8 cellular contexts compared by ENCODE assay signal in the genomic region with DNA sequence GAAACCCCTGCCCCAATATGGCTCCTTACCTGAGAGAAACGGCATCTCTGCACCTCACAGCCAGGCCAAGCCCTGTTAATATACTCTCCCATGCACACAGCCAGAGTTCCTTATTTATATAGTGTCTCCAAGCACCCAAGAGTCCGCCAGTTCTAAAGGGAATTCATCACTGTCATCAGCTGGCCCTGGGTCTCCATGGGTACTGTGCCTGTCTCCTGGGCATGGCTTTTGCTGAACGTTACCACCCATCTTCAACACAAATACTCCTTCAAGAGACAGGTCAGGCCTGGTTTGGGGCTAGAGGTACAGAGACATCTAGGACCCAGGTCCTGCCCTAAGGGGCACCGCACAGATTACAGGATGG. TPM values are rescaled to one million over a fixed set of nuclear protein-coding genes. Genes with fewer than 3 reads are reported as not detected.
DNase-seq lines count a peak whose midpoint lies in the region; ATAC-seq and TF ChIP-seq lines count a peak whose summit lies in the region.

No MANE protein-coding gene starts in this region.

- H3K27ac ChIP-seq in mammary epithelial cell (ENCODE audit: insufficient read depth, low read depth, low read length): peak overlapping the region; percentile 88
- H3K27ac ChIP-seq in neural progenitor cell: no peak overlapping the region

- no TSS peak for BruUV-seq in mammary epithelial cell (replicated peaks; lab: Mats Ljungman, UMichigan)

- H3K9me3 ChIP-seq in mammary epithelial cell (replicated peaks; ENCODE audit: insufficient read depth, low read length) (no peaks in the 10 kb centered on the region), neural progenitor cell (ENCODE audit: low read depth) (no peaks in the 10 kb centered on the region)

- H3K36me3 ChIP-seq in mammary epithelial cell (ENCODE audit: insufficient read depth, low read length) (peaks cover 4% of the 10 kb centered on the region), neural progenitor cell (no peaks in the 10 kb centered on the region)

- peak overlapping the region; percentile 87 for H3K27ac Mint-ChIP-seq in neural progenitor cell

- peaks cover 22% of the 10 kb centered on the region for H3K4me1 ChIP-seq in mammary epithelial cell (ENCODE audit: insufficient read depth, low read length)
- H3K4me1 ChIP-seq in neural progenitor cell: peaks cover 15% of the 10 kb centered on the region

- peak overlapping the region; percentile 92 for H3K4me2 ChIP-seq in mammary epithelial cell (ENCODE audit: insufficient read depth, low read depth, low read length)
- H3K4me2 ChIP-seq in neural progenitor cell: peak overlapping the region; percentile 85

- peaks cover 28% of the 10 kb centered on the region for H3K79me2 ChIP-seq in mammary epithelial cell (ENCODE audit: insufficient read depth, low read length)
- peaks cover 4% of the 10 kb centered on the region for H3K79me2 ChIP-seq in neural progenitor cell (ENCODE audit: low read depth)

- H3K4me3 ChIP-seq in mammary epithelial cell (replicated peaks in 1 of 3; ENCODE audit: insufficient read depth in 1 of 3, low read depth in 2 of 3, low read length in 3 of 3) (peak overlapping the region; percentile 46 to 72 (median 58)), neural progenitor cell (no peak overlapping the region)

- ATAC-seq in GM21529 (IDR thresholded peaks at IDR 0.05; ENCODE audit: unreplicated experiment): no peak

- H2AFZ ChIP-seq in mammary epithelial cell (ENCODE audit: low read depth, low read length) (peak overlapping the region; percentile 91), neural progenitor cell (replicated peaks) (no peak overlapping the region)

- H3K36me3 Mint-ChIP-seq in neural progenitor cell: peaks cover 8% of the 10 kb centered on the region

- in situ Hi-C loops in mammary epithelial cell (cut with MboI; ENCODE audit: low sequenced_read_pairs in 2 of 2): no loop called here

- H3K9me3 Mint-ChIP-seq in neural progenitor cell: no peaks in the 10 kb centered on the region

- peaks cover 9% of the 10 kb centered on the region for H3K27me3 Mint-ChIP-seq in neural progenitor cell (ENCODE audit: insufficient read depth, low read depth)

- 55% methylated on average over 3 of the region's 4 CpGs for WGBS in mammary epithelial cell (ENCODE audit: low coverage, missing lambda C conversion rate)

- CTCF ChIA-PET in mammary epithelial cell (lab: Charles Lee; ENCODE audit: low non-redundant PET): interaction anchor here (1.2 kb wide), 1 partner anchor 19 kb away, joined by 8 read pairs; a partner anchor contains a TSS

- intact Hi-C loops in mammary epithelial cell (cut with micrococcal nuclease): loop anchor here (5.0 to 10.0 kb wide), 2 partner anchors 228 to 365 kb away; no protein-coding TSS in a partner anchor

- peaks cover 31% of the 10 kb centered on the region for H3K4me1 Mint-ChIP-seq in neural progenitor cell

- no peaks in the 10 kb centered on the region for H4K20me1 ChIP-seq in mammary epithelial cell (ENCODE audit: insufficient read depth, low read length)
- no peaks in the 10 kb centered on the region for H4K20me1 ChIP-seq in neural progenitor cell (ENCODE audit: low read depth)

- dilution Hi-C loops in mammary epithelial cell (cut with HindIII; ENCODE audit: low sequenced_read_pairs): loop anchor here (5.0 kb wide), 3 partner anchors 60 to 155 kb away; a partner anchor contains a TSS

- peaks cover 17% of the 10 kb centered on the region for H3F3A ChIP-seq in neural progenitor cell (ENCODE audit: low read depth)

- peak overlapping the region; percentile 94 for H3K4me3 Mint-ChIP-seq in neural progenitor cell

- no peaks in the 10 kb centered on the region for H3K27me3 ChIP-seq in mammary epithelial cell (ENCODE audit: insufficient read depth, low read length)
- H3K27me3 ChIP-seq in neural progenitor cell: no peaks in the 10 kb centered on the region

- no peak for TF ChIP-seq CTCF in mammary epithelial cell (conservative IDR thresholded peaks at IDR 0.05 in 1 of 2, IDR thresholded peaks at IDR 0.05 in 1 of 2; ENCODE audit: extremely low read depth in 1 of 2, insufficient read depth in 1 of 2, low read depth in 1 of 2, low read length in 2 of 2)
- TF ChIP-seq CTCF in neural progenitor cell (IDR thresholded peaks at IDR 0.05): no peak

- H3K9ac ChIP-seq in mammary epithelial cell (ENCODE audit: insufficient read depth, low read length) (peak overlapping the region; percentile 86), neural progenitor cell (no peak overlapping the region)

- DNase-seq in SIG-M5 treated with dmso at 0.1 percent for 504 hours (lab: John Stamatoyannopoulos, UW; ENCODE audit: unreplicated experiment) (peak; percentile 77), SIG-M5 (lab: John Stamatoyannopoulos, UW) (no peak), NCI-H510A treated with DMSO at 0.1 percent for 48 hours (lab: John Stamatoyannopoulos, UW) (peak; percentile 92), mammary epithelial cell (no peak), neural progenitor cell (ENCODE audit: low spot score) (no peak), HuH-7.5 (ENCODE audit: low spot score) (no peak), NCI-H2107 (lab: John Stamatoyannopoulos, UW) (no peak)

RNA-seq across cellular contexts. Expression of a gene that starts 1.6 kb away (rescaled TPM):
- 10 to 100 TPM in 1 of 2 donors, 1 to 10 TPM in 1; 3.3 to 23.0 TPM for total RNA-seq in mammary epithelial cell
- 10.9 TPM for polyA plus RNA-seq in mammary epithelial cell
- 2.4 TPM for polyA minus RNA-seq in mammary epithelial cell
- 20.5 and 38.0 TPM in 2 replicates for total RNA-seq in neural progenitor cell (ENCODE audit: low replicate concordance)

RNA-seq across cellular contexts. Expression of a gene that starts 18.7 kb away (rescaled TPM):
- 10 to 100 TPM; 32.8 to 63.0 TPM for total RNA-seq in mammary epithelial cell
- polyA plus RNA-seq in mammary epithelial cell: 73.7 TPM
- 67.3 TPM for polyA minus RNA-seq in mammary epithelial cell
- total RNA-seq in neural progenitor cell (ENCODE audit: low replicate concordance): 13.0 and 17.7 TPM in 2 replicates

Comparison
In these comparisons a context has a peak if more than half of its experiments do, and no peak if none do; other contexts are left out.
1. DNase-seq: peak in SIG-M5 treated with dmso at 0.1 percent for 504 hours (single experiment) and NCI-H510A treated with DMSO at 0.1 percent for 48 hours (single experiment); none in SIG-M5 (single experiment), mammary epithelial cell (single experiment), neural progenitor cell (single experiment), HuH-7.5 (single experiment) and NCI-H2107 (single experiment).